ENCODE assay signal across 32 cellular contexts in genomic region chr14:33085799-33086198, GRCh38.
"Had no signal": no experiment of that assay in that cellular context is flagged by ENCODE, and none has a peak within 500 bp of the region (broad histone marks: within the 10 kb centered on the region; RNA-seq: fewer than 3 reads in every experiment).

No MANE protein-coding gene starts in this region.

- DNase-seq: naive thymus-derived CD8-positive, alpha-beta T cell; nephron progenitor cell; nucleus accumbens; posterior cingulate gyrus; psoas muscle; right cardiac atrium; right lobe of liver; sigmoid colon; spleen; stimulated activated CD4-positive, alpha-beta T cell treated with anti-CD3 and anti-CD28 coated beads, Interleukin-12 subunit alpha, Interleukin-12 subunit beta, amount 100 ng/mL, for 4 hours; stimulated activated CD4-positive, alpha-beta T cell treated with anti-CD3 and anti-CD28 coated beads, Interleukin-1b, Interleukin-23, amount 100 ng/mL, for 48 hours; stimulated activated CD4-positive, alpha-beta T cell treated with anti-CD3 and anti-CD28 coated beads, Interleukin-4, amount 100 ng/mL, for 1 hour; stimulated activated CD4-positive, alpha-beta T cell treated with anti-CD3 and anti-CD28 coated beads, Interleukin-4, amount 100 ng/mL, for 4 hours; stimulated activated CD8-positive, alpha-beta memory T cell treated with anti-CD3 and anti-CD28 coated beads, Interleukin-4, amount 100 ng/mL, for 48 hours; stimulated activated naive CD4-positive, alpha-beta T cell; stimulated activated naive CD8-positive, alpha-beta T cell treated with anti-CD3 and anti-CD28 coated beads, Interleukin-15, amount 100 ng/mL, for 72 hours; stimulated activated naive CD8-positive, alpha-beta T cell treated with anti-CD3 and anti-CD28 coated beads, Interleukin-15, Interleukin-2, amounts not matched to agents 100 U/mL and 50 U/mL, for 24 hours; substantia nigra; testis; tibial artery; transverse colon; upper lobe of right lung; uterus had no signal

- H3K36me3 ChIP-seq: neutrophil, right lobe of liver, spleen, suprapubic skin, tibial artery, transverse colon, upper lobe of right lung, uterus had no signal

- H3K9ac ChIP-seq: parathyroid adenoma had no signal

- H3K27ac Mint-ChIP-seq: naive thymus-derived CD8-positive, alpha-beta T cell; natural killer cell treated with Interleukin-12 subunit alpha and Interleukin-12 subunit beta and Interleukin-15 and Interleukin-18, amount 100 ng/mL, for 72 hours; nephron progenitor cell; progenitor cell of endocrine pancreas; stimulated activated memory B cell treated with anti-CD40 and anti-IgM and Interleukin-4, amounts not matched to agents 10 μg/mL and 1 μg/mL and 100 μg/mL, for 72 hours; stimulated activated naive CD8-positive, alpha-beta T cell treated with anti-CD3 and anti-CD28 coated beads, Interleukin-15, amount 100 ng/mL, for 72 hours; type B pancreatic cell had no signal

- ATAC-seq: naive thymus-derived CD8-positive, alpha-beta T cell; natural killer cell treated with Interleukin-12 subunit alpha and Interleukin-12 subunit beta and Interleukin-15 and Interleukin-18, amount 100 ng/mL, for 72 hours; psoas muscle; right cardiac atrium; right lobe of liver; stimulated activated memory B cell treated with anti-CD40 and anti-IgM and Interleukin-4, amounts not matched to agents 10 μg/mL and 1 μg/mL and 100 μg/mL, for 72 hours; stimulated activated naive CD8-positive, alpha-beta T cell treated with anti-CD3 and anti-CD28 coated beads, Interleukin-15, amount 100 ng/mL, for 72 hours; stimulated activated naive CD8-positive, alpha-beta T cell treated with anti-CD3 and anti-CD28 coated beads, Interleukin-15, Interleukin-2, amounts not matched to agents 100 U/mL and 50 U/mL, for 24 hours; upper lobe of right lung had no signal

- H3K9me3 ChIP-seq: neutrophil, psoas muscle, right lobe of liver, sigmoid colon, suprapubic skin, testis, transverse colon, upper lobe of right lung had no signal

- H3K4me1 Mint-ChIP-seq: naive thymus-derived CD8-positive, alpha-beta T cell; nephron progenitor cell; neural crest cell; stimulated activated memory B cell treated with anti-CD40 and anti-IgM and Interleukin-4, amounts not matched to agents 10 μg/mL and 1 μg/mL and 100 μg/mL, for 72 hours; stimulated activated naive CD8-positive, alpha-beta T cell treated with anti-CD3 and anti-CD28 coated beads, Interleukin-15, amount 100 ng/mL, for 72 hours had no signal

- H3K27me3 ChIP-seq: neutrophil, right lobe of liver, sigmoid colon, spleen, suprapubic skin, testis, tibial artery, transverse colon, upper lobe of right lung, uterus had no signal

- H3K27ac ChIP-seq: neutrophil, parathyroid adenoma, psoas muscle, right lobe of liver, sigmoid colon, spleen, suprapubic skin, testis, tibial artery, transverse colon, upper lobe of right lung, uterus had no signal

- H3K4me3 Mint-ChIP-seq: naive thymus-derived CD8-positive, alpha-beta T cell; natural killer cell treated with Interleukin-12 subunit alpha and Interleukin-12 subunit beta and Interleukin-15 and Interleukin-18, amount 100 ng/mL, for 72 hours; nephron progenitor cell; neural crest cell; stimulated activated memory B cell treated with anti-CD40 and anti-IgM and Interleukin-4, amounts not matched to agents 10 μg/mL and 1 μg/mL and 100 μg/mL, for 72 hours; stimulated activated naive CD8-positive, alpha-beta T cell treated with anti-CD3 and anti-CD28 coated beads, Interleukin-15, amount 100 ng/mL, for 72 hours; type B pancreatic cell had no signal

- H3K4me3 ChIP-seq: psoas muscle, right lobe of liver, sigmoid colon, smooth muscle cell, spleen, suprapubic skin, testis, tibial artery, transverse colon, upper lobe of right lung, uterus had no signal

- H3K36me3 Mint-ChIP-seq: stimulated activated memory B cell treated with anti-CD40 and anti-IgM and Interleukin-4, amounts not matched to agents 10 μg/mL and 1 μg/mL and 100 μg/mL, for 72 hours; type B pancreatic cell had no signal

- H3K4me1 ChIP-seq: parathyroid adenoma, psoas muscle, right lobe of liver, sigmoid colon, spleen, suprapubic skin, testis, tibial artery, upper lobe of right lung, uterus had no signal

- H3K27me3 Mint-ChIP-seq: naive thymus-derived CD8-positive, alpha-beta T cell; natural killer cell treated with Interleukin-12 subunit alpha and Interleukin-12 subunit beta and Interleukin-15 and Interleukin-18, amount 100 ng/mL, for 72 hours; progenitor cell of endocrine pancreas; stimulated activated memory B cell treated with anti-CD40 and anti-IgM and Interleukin-4, amounts not matched to agents 10 μg/mL and 1 μg/mL and 100 μg/mL, for 72 hours; stimulated activated naive CD8-positive, alpha-beta T cell treated with anti-CD3 and anti-CD28 coated beads, Interleukin-15, amount 100 ng/mL, for 72 hours; type B pancreatic cell had no signal
